ENCODE assay signal across 12 cellular contexts in genomic region chr7:36600869-36601530, GRCh38.
DNase-seq lines count a peak whose midpoint lies in the region; ATAC-seq, FAIRE-seq and TF ChIP-seq lines count a peak whose summit lies in the region.
"Had no signal": no experiment of that assay in that cellular context is flagged by ENCODE, and none has a peak within 500 bp of the region (broad histone marks: within the 10 kb centered on the region; RNA-seq: fewer than 3 reads in every experiment).

No MANE protein-coding gene starts in this region.

- ATAC-seq in GM21528 (IDR thresholded peaks at IDR 0.05; ENCODE audit: low FRiP score, unreplicated experiment) (no peak), GM18517 (IDR thresholded peaks at IDR 0.05; ENCODE audit: unreplicated experiment) (no peak), heart left ventricle (no peak)
- ATAC-seq: left cardiac atrium had no signal

- intact Hi-C loops in heart left ventricle (cut with DNase I), result no loop called here

- no peaks in the 10 kb centered on the region for H3K9me3 Mint-ChIP-seq in activated naive CD8-positive, alpha-beta T cell (ENCODE audit: low read depth)

- DNase-seq in A172 (ENCODE audit: low spot score) (peak; percentile 86), H54 (ENCODE audit: insufficient read length, low spot score) (peak; percentile 70), kidney epithelial cell (ENCODE audit: low read depth) (peak; percentile 66), AG20443 (ENCODE audit: low spot score) (no peak), heart left ventricle (no peak)
- DNase-seq: Caco-2, left cardiac atrium, NCI-H1930 had no signal

- no peaks in the 10 kb centered on the region for H3K36me3 ChIP-seq in kidney epithelial cell (ENCODE audit: control insufficient read depth, insufficient read depth, low read length)
- no peaks in the 10 kb centered on the region for H3K36me3 ChIP-seq in heart left ventricle
- H3K36me3 ChIP-seq: cardiac muscle cell had no signal

- TF ChIP-seq POLR2A in H54 (IDR thresholded peaks at IDR 0.05; ENCODE audit: low read depth, low read length) (no peak), heart left ventricle (IDR thresholded peaks at IDR 0.05) (no peak)

- no peak overlapping the region for H3K27ac ChIP-seq in heart left ventricle
- H3K27ac ChIP-seq: cardiac muscle cell had no signal

- H3K4me3 Mint-ChIP-seq in activated naive CD8-positive, alpha-beta T cell, result peak overlapping the region; percentile 21

- H3K27me3 Mint-ChIP-seq in activated naive CD8-positive, alpha-beta T cell, result no peaks in the 10 kb centered on the region

- no peaks in the 10 kb centered on the region for H3K27me3 ChIP-seq in kidney epithelial cell (ENCODE audit: control insufficient read depth, insufficient read depth, low read length)
- H3K27me3 ChIP-seq in heart left ventricle, result peaks cover 0 to 8% (median 0%) of the 10 kb centered on the region in 9 donors
- H3K27me3 ChIP-seq: cardiac muscle cell had no signal

- FAIRE-seq in H54 (lab: Jason Lieb, UNC), result peak; percentile 61

- whole genome bisulfite sequencing in heart left ventricle, 4 donors, result 79 to 85% (median 83%) methylated on average over 5 of the region's 5 CpGs

- H3K27ac Mint-ChIP-seq in activated naive CD8-positive, alpha-beta T cell, result peak overlapping the region; percentile 79

- H3K4me1 ChIP-seq in heart left ventricle, result no peaks in the 10 kb centered on the region
- H3K4me1 ChIP-seq: Caco-2 had no signal

- H3K4me3 ChIP-seq in kidney epithelial cell (ENCODE audit: low read depth, low read length), result no peak overlapping the region
- H3K4me3 ChIP-seq in heart left ventricle, result no peak overlapping the region
- H3K4me3 ChIP-seq: cardiac muscle cell had no signal

- no peak for TF ChIP-seq CTCF in kidney epithelial cell (IDR thresholded peaks at IDR 0.05; ENCODE audit: insufficient read depth, low read length, poor library complexity, severe bottlenecking)
- no peak for TF ChIP-seq CTCF in heart left ventricle (IDR thresholded peaks at IDR 0.05)

- H3K9me3 ChIP-seq in heart left ventricle, result no peaks in the 10 kb centered on the region
- H3K9me3 ChIP-seq: Caco-2 had no signal

- H3K36me3 Mint-ChIP-seq in activated naive CD8-positive, alpha-beta T cell, result peaks cover 4% of the 10 kb centered on the region

- peaks cover 72% of the 10 kb centered on the region for H3K4me1 Mint-ChIP-seq in activated naive CD8-positive, alpha-beta T cell (ENCODE audit: low read depth)

Comparison
In these comparisons a context has a peak if more than half of its experiments do, and no peak if none do; other contexts are left out.
1. DNase-seq: peak in A172 (single experiment), H54 (single experiment) and kidney epithelial cell (single experiment); none in AG20443 (single experiment) and heart left ventricle (0 of 5).